In the genomic region with DNA sequence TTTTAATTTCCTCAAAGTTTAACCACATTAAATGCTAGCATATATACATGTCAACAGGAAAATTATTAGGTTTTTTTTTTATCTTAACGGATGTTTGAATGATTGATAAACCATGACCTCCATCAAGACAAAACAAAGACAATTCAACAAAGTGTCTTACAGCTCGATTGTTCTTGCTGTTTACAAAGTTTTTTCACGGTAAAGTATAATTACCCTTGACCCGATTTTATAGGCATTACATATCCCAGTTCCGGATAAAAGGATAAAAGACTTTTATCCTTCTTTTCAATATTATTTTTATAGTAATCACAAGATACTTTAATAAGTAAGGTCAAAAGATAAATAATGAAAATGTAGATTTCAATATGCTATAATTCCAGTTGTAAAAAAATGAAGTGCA, we compare ENCODE assay signal across 24 cellular contexts.
"Had no signal": no experiment of that assay in that cellular context is flagged by ENCODE, and none has a peak within 500 bp of the region (broad histone marks: within the 10 kb centered on the region; RNA-seq: fewer than 3 reads in every experiment).

No MANE protein-coding gene starts in this region.

- H3K4me1 ChIP-seq: esophagus squamous epithelium, left lung, neural progenitor cell, prostate gland, upper lobe of left lung had no signal

- DNase-seq: cortex of kidney; effector memory CD8-positive, alpha-beta T cell; erythroblast; esophagus squamous epithelium; foreskin melanocyte; left cardiac atrium; left lung; mesenchymal stem cell; mucosa of descending colon; naive B cell; right cardiac atrium; sigmoid colon; stimulated activated CD4-positive, alpha-beta T cell treated with anti-CD3 and anti-CD28 coated beads, Interleukin-15, amount 100 ng/mL, for 24 hours; stimulated activated CD4-positive, alpha-beta T cell treated with anti-CD3 and anti-CD28 coated beads, Interleukin-2, amount 100 ng/mL, for 48 hours; stimulated activated naive B cell treated with anti-CD40 and anti-IgM and Interleukin-4, amounts not matched to agents 10 μg/mL and 1 μg/mL and 100 μg/mL, for 72 hours; upper lobe of left lung had no signal

- H3K9me3 ChIP-seq: esophagus squamous epithelium, left lung, mucosa of descending colon, prostate gland, sigmoid colon, thoracic aorta, tibial nerve, upper lobe of left lung had no signal

- H3K27me3 ChIP-seq: esophagus squamous epithelium, left lung, neural progenitor cell, sigmoid colon, tibial nerve, upper lobe of left lung had no signal

- H3K4me3 ChIP-seq: esophagus squamous epithelium, left lung, mucosa of descending colon, neural progenitor cell, prostate gland, sigmoid colon, skin epidermis, tibial nerve, upper lobe of left lung had no signal

- H3K4me1 Mint-ChIP-seq: mesothelial cell of epicardium; naive B cell; stimulated activated naive B cell treated with anti-CD40 and anti-IgM and Interleukin-4, amounts not matched to agents 10 μg/mL and 1 μg/mL and 100 μg/mL, for 72 hours had no signal

- H3K27ac Mint-ChIP-seq: effector memory CD8-positive, alpha-beta T cell; mesothelial cell of epicardium; naive B cell; nephron; neural progenitor cell; stimulated activated naive B cell treated with anti-CD40 and anti-IgM and Interleukin-4, amounts not matched to agents 10 μg/mL and 1 μg/mL and 100 μg/mL, for 72 hours; stimulated activated naive CD8-positive, alpha-beta T cell treated with anti-CD3 and anti-CD28 coated beads, Interleukin-15, Interleukin-2, amounts not matched to agents 100 ng/mL and 50 ng/mL, for 24 hours had no signal

- H3K9me3 Mint-ChIP-seq: effector memory CD8-positive, alpha-beta T cell; neural progenitor cell; stimulated activated naive CD8-positive, alpha-beta T cell treated with anti-CD3 and anti-CD28 coated beads, Interleukin-15, Interleukin-2, amounts not matched to agents 100 ng/mL and 50 ng/mL, for 24 hours had no signal

- H3K27ac ChIP-seq: esophagus squamous epithelium, left lung, neural progenitor cell, prostate gland, sigmoid colon, skin epidermis, thoracic aorta, tibial nerve, upper lobe of left lung had no signal

- H3K36me3 Mint-ChIP-seq: naive B cell; neural progenitor cell; stimulated activated naive B cell treated with anti-CD40 and anti-IgM and Interleukin-4, amounts not matched to agents 10 μg/mL and 1 μg/mL and 100 μg/mL, for 72 hours had no signal

- H3K4me3 Mint-ChIP-seq: effector memory CD8-positive, alpha-beta T cell; mesothelial cell of epicardium; naive B cell; nephron; neural progenitor cell; stimulated activated naive B cell treated with anti-CD40 and anti-IgM and Interleukin-4, amounts not matched to agents 10 μg/mL and 1 μg/mL and 100 μg/mL, for 72 hours; stimulated activated naive CD8-positive, alpha-beta T cell treated with anti-CD3 and anti-CD28 coated beads, Interleukin-15, Interleukin-2, amounts not matched to agents 100 ng/mL and 50 ng/mL, for 24 hours had no signal

- H3K36me3 ChIP-seq: esophagus squamous epithelium, left lung, neural progenitor cell, prostate gland, sigmoid colon, thoracic aorta, tibial nerve, upper lobe of left lung had no signal

- ATAC-seq: effector memory CD8-positive, alpha-beta T cell; left cardiac atrium; left lung; mucosa of descending colon; right cardiac atrium; stimulated activated naive B cell treated with anti-CD40 and anti-IgM and Interleukin-4, amounts not matched to agents 10 μg/mL and 1 μg/mL and 100 μg/mL, for 72 hours had no signal
